ENCODE assay signal across 1 cellular context in genomic region chr20:45813489-45813888, GRCh38.
TF ChIP-seq lines count a peak whose summit lies in the region.

No MANE protein-coding gene starts in this region.

TF ChIP-seq in IMR-90, 13 proteins besides CTCF, POLR2A, EP300 and RAD21:
- no peak for TF ChIP-seq MAZ (IDR thresholded peaks at IDR 0.05; ENCODE audit: borderline replicate concordance, low read depth, low read length)
- no peak for TF ChIP-seq RFX5 (IDR thresholded peaks at IDR 0.05; ENCODE audit: low read depth, low read length)
- no peak for TF ChIP-seq USF2 (IDR thresholded peaks at IDR 0.05; ENCODE audit: low read depth, low read length)
- no peak for TF ChIP-seq CHD1 (IDR thresholded peaks at IDR 0.05; ENCODE audit: low read depth, low read length)
- no peak for TF ChIP-seq NFE2L2 (IDR thresholded peaks at IDR 0.05; ENCODE audit: low read depth, low read length)
- no peak for TF ChIP-seq MAFK (IDR thresholded peaks at IDR 0.05; ENCODE audit: low read depth, low read length)
- TF ChIP-seq FOS (IDR thresholded peaks at IDR 0.05; ENCODE audit: low read depth, low read length), result no peak
- no peak for TF ChIP-seq RCOR1 (IDR thresholded peaks at IDR 0.05; ENCODE audit: insufficient replicate concordance, low read length)
- no peak for TF ChIP-seq CEBPB (IDR thresholded peaks at IDR 0.05; ENCODE audit: low read depth, low read length)
- no peak for TF ChIP-seq ELK1 (IDR thresholded peaks at IDR 0.05; ENCODE audit: borderline replicate concordance, low read depth, low read length)
